In genomic region chr15:81372571-81372970, GRCh38 we compare ENCODE assay signal across 23 cellular contexts. TPM values are rescaled to one million over a fixed set of nuclear protein-coding genes. Genes with fewer than 3 reads are reported as not detected.
DNase-seq lines count a peak whose midpoint lies in the region; ATAC-seq and TF ChIP-seq lines count a peak whose summit lies in the region.
"Had no signal": no experiment of that assay in that cellular context is flagged by ENCODE, and none has a peak within 500 bp of the region (broad histone marks: within the 10 kb centered on the region; RNA-seq: fewer than 3 reads in every experiment).

No MANE protein-coding gene starts in this region.

- H3K27ac Mint-ChIP-seq in T-cell = no peak overlapping the region
- H3K27ac Mint-ChIP-seq: CD4-positive, alpha-beta T cell; CD8-positive, alpha-beta memory T cell; HFFc6 had no signal

- H3K27me3 Mint-ChIP-seq in T-cell = no peaks in the 10 kb centered on the region
- H3K27me3 Mint-ChIP-seq: CD4-positive, alpha-beta T cell had no signal

- H3K4me3 Mint-ChIP-seq in T-cell = no peak overlapping the region
- H3K4me3 Mint-ChIP-seq: CD14-positive monocyte; CD4-positive, alpha-beta T cell; CD8-positive, alpha-beta memory T cell; HFFc6 had no signal

- intact Hi-C loops in sigmoid colon (cut with DNase I) = no loop called here

- ATAC-seq in SK-N-SH treated with all-trans-retinoic acid at 6 μM for 48 hours (no peak), HG03039 (IDR thresholded peaks at IDR 0.05; ENCODE audit: unreplicated experiment) (no peak), T-cell (replicated peaks in 1 of 4) (no peak)
- ATAC-seq: A549, GM12878 had no signal

- H3K9me3 ChIP-seq in SK-N-SH (no peaks in the 10 kb centered on the region), hepatocyte (ENCODE audit: low read depth) (no peaks in the 10 kb centered on the region), trophoblast cell (ENCODE audit: insufficient read depth, low read depth, low read length) (no peaks in the 10 kb centered on the region), sigmoid colon (no peaks in the 10 kb centered on the region)
- H3K9me3 ChIP-seq: A549; BE2C; BLaER1 treated with 17β-estradiol and CSF1 and Interleukin-3, amounts not matched to agents 10 nM and 100 nM; HAP-1 had no signal

- no peaks in the 10 kb centered on the region for H3K9me2 ChIP-seq in SK-N-SH
- no peaks in the 10 kb centered on the region for H3K9me2 ChIP-seq in hepatocyte (replicated peaks; ENCODE audit: insufficient read depth)

- H3K4me1 Mint-ChIP-seq in T-cell = no peaks in the 10 kb centered on the region
- H3K4me1 Mint-ChIP-seq: CD14-positive monocyte; CD8-positive, alpha-beta memory T cell had no signal

- no peak overlapping the region for H2BK120ac ChIP-seq in trophoblast cell (ENCODE audit: insufficient read depth, low read length, poor library complexity)

- no peak overlapping the region for H4K91ac ChIP-seq in trophoblast cell (ENCODE audit: low read depth, low read length)

- no peak for DNase-seq in SK-N-SH
- DNase-seq in hepatocyte (ENCODE audit: low spot score) = no peak
- peak; percentile 86 to 94 for DNase-seq in trophoblast cell
- DNase-seq in T-cell = no peak
- no peak for DNase-seq in sigmoid colon
- DNase-seq: 8988T; ACHN; AML-193; BE2C; CD4-positive, alpha-beta T cell; CD8-positive, alpha-beta memory T cell; DMS 273 treated with DMSO at 0.1 percent for 48 hours; EL; GDM1; GOT3; HFFc6 had no signal

- peaks cover 4% of the 10 kb centered on the region for H3K36me3 Mint-ChIP-seq in T-cell
- H3K36me3 Mint-ChIP-seq: CD14-positive monocyte; CD8-positive, alpha-beta memory T cell had no signal

- H2BK5ac ChIP-seq in trophoblast cell (ENCODE audit: low read depth, low read length, poor library complexity) = no peak overlapping the region

- H3K36me3 ChIP-seq in SK-N-SH (replicated peaks in 1 of 2; ENCODE audit: control insufficient read depth in 1 of 2, insufficient read depth in 2 of 2, low read length in 1 of 2) (no peaks in the 10 kb centered on the region), hepatocyte (replicated peaks; ENCODE audit: insufficient read depth, low read depth) (no peaks in the 10 kb centered on the region), trophoblast cell (ENCODE audit: control insufficient read depth in 1 of 2, insufficient read depth in 2 of 2, low read length in 2 of 2) (no peaks in the 10 kb centered on the region), sigmoid colon (no peaks in the 10 kb centered on the region)
- H3K36me3 ChIP-seq: BE2C; BLaER1 treated with 17β-estradiol and CSF1 and Interleukin-3, amounts not matched to agents 10 nM and 100 nM; HAP-1 had no signal

- TF ChIP-seq RAD21 in SK-N-SH (IDR thresholded peaks at IDR 0.05; ENCODE audit: low read length) = no peak

- no peak overlapping the region for H3K18ac ChIP-seq in trophoblast cell (ENCODE audit: low read length)

- H4K20me1 ChIP-seq in SK-N-SH (ENCODE audit: insufficient read depth) (no peaks in the 10 kb centered on the region), hepatocyte (ENCODE audit: insufficient read depth, poor library complexity, severe bottlenecking) (no peaks in the 10 kb centered on the region)
- H4K20me1 ChIP-seq: BLaER1 treated with 17β-estradiol and CSF1 and Interleukin-3, amounts not matched to agents 10 nM and 100 nM had no signal

- no peak overlapping the region for H3K4ac ChIP-seq in trophoblast cell (ENCODE audit: low read depth, low read length)

- no peak overlapping the region for H2AK5ac ChIP-seq in trophoblast cell (ENCODE audit: low read length)

- WGBS in SK-N-SH (ENCODE audit: low lambda C conversion rate) = 52% methylated on average over 3 of the region's 3 CpGs
- WGBS in hepatocyte (ENCODE audit: low lambda C conversion rate, missing lambda C conversion rate) = 91% methylated on average over 3 of the region's 3 CpGs
- WGBS in trophoblast cell (ENCODE audit: extremely low coverage, insufficient coverage, insufficient read length) = no CpG with 5 or more reads among the region's 3 CpGs
- WGBS in sigmoid colon, 2 donors = 83 to 88% methylated on average over 3 of the region's 3 CpGs

- TF ChIP-seq EP300 in SK-N-SH (IDR thresholded peaks at IDR 0.05; ENCODE audit: borderline replicate concordance in 1 of 2, low read depth in 1 of 2, low read length in 1 of 2) (no peak), sigmoid colon (IDR thresholded peaks at IDR 0.05) (no peak)

- POLR2A ChIA-PET in SK-N-SH (lab: Yijun Ruan, JAX) = no interaction called here
- POLR2A ChIA-PET in T-cell (lab: Charles Lee) = no interaction called here

- no peak overlapping the region for H3K23ac ChIP-seq in trophoblast cell (ENCODE audit: low read length)

- H2AFZ ChIP-seq in SK-N-SH (ENCODE audit: low read depth) (no peak overlapping the region), hepatocyte (no peak overlapping the region), trophoblast cell (ENCODE audit: insufficient read depth, low read length, poor library complexity) (no peak overlapping the region)

- H3K4me2 ChIP-seq in SK-N-SH (no peak overlapping the region), hepatocyte (no peak overlapping the region), trophoblast cell (ENCODE audit: low read length) (no peak overlapping the region)
- H3K4me2 ChIP-seq: A549; BLaER1 treated with 17β-estradiol and CSF1 and Interleukin-3, amounts not matched to agents 10 nM and 100 nM had no signal

- H3K4me1 ChIP-seq in SK-N-SH (ENCODE audit: control insufficient read depth in 1 of 2, insufficient read depth in 2 of 2, low read depth in 1 of 2, low read length in 1 of 2) (peaks cover 0 to 2% of the 10 kb centered on the region in 2 experiments; a peak in 1 of 4 replicates), hepatocyte (ENCODE audit: insufficient read depth) (peaks cover 8% of the 10 kb centered on the region), trophoblast cell (ENCODE audit: control insufficient read depth in 1 of 2, insufficient read depth in 2 of 2, low read length in 2 of 2) (no peaks in the 10 kb centered on the region), sigmoid colon (no peaks in the 10 kb centered on the region)
- H3K4me1 ChIP-seq: A549, BE2C, HAP-1 had no signal

- CTCF ChIA-PET in SK-N-SH (lab: Yijun Ruan, JAX) (interaction anchor here (0.7 to 2.3 kb wide), 8 partner anchors 12 to 217 kb away, joined by 3 to 10 read pairs (median 4); no protein-coding TSS in a partner anchor), T-cell (lab: Charles Lee) (interaction anchor here in 1 of 2 donors (0.7 kb wide), 1 partner anchor 73 kb away, joined by 4 read pairs; no protein-coding TSS in a partner anchor)

- no peaks in the 10 kb centered on the region for H3K79me1 ChIP-seq in trophoblast cell (ENCODE audit: low read length)

- H3K79me2 ChIP-seq in SK-N-SH (ENCODE audit: insufficient read depth) (no peaks in the 10 kb centered on the region), hepatocyte (no peaks in the 10 kb centered on the region), trophoblast cell (ENCODE audit: control insufficient read depth, insufficient read depth, low read length, poor library complexity) (no peaks in the 10 kb centered on the region)

- H3K9me3 Mint-ChIP-seq in T-cell = no peaks in the 10 kb centered on the region
- H3K9me3 Mint-ChIP-seq: CD14-positive monocyte; CD4-positive, alpha-beta T cell; CD8-positive, alpha-beta memory T cell; HFFc6 had no signal

- H4K12ac ChIP-seq in trophoblast cell (ENCODE audit: low read depth, low read length) = no peak overlapping the region

- H3K27me3 ChIP-seq in SK-N-SH (ENCODE audit: insufficient read depth) = no peaks in the 10 kb centered on the region
- H3K27me3 ChIP-seq in hepatocyte = no peaks in the 10 kb centered on the region
- H3K27me3 ChIP-seq in trophoblast cell (ENCODE audit: insufficient read depth, low read length) = no peaks in the 10 kb centered on the region
- H3K27me3 ChIP-seq in sigmoid colon = no peaks in the 10 kb centered on the region
- H3K27me3 ChIP-seq: BLaER1 treated with 17β-estradiol and CSF1 and Interleukin-3, amounts not matched to agents 10 nM and 100 nM had no signal

- H3K14ac ChIP-seq in trophoblast cell (ENCODE audit: low read length) = no peak overlapping the region

- no peak for TF ChIP-seq CTCF in SK-N-SH (IDR thresholded peaks at IDR 0.05)
- no peak for TF ChIP-seq CTCF in hepatocyte (IDR thresholded peaks at IDR 0.05; ENCODE audit: poor library complexity)
- TF ChIP-seq CTCF in sigmoid colon (IDR thresholded peaks at IDR 0.05) = no peak

- no peak overlapping the region for H3K27ac ChIP-seq in SK-N-SH (ENCODE audit: low read depth in 2 of 2, low read length in 1 of 2)
- peak overlapping the region; percentile 17 for H3K27ac ChIP-seq in hepatocyte
- no peak overlapping the region for H3K27ac ChIP-seq in trophoblast cell (ENCODE audit: low read depth, low read length)
- H3K27ac ChIP-seq in sigmoid colon = no peak overlapping the region
- H3K27ac ChIP-seq: A549; BLaER1 treated with 17β-estradiol and CSF1 and Interleukin-3, amounts not matched to agents 10 nM and 100 nM had no signal

- TF ChIP-seq POLR2A in sigmoid colon (IDR thresholded peaks at IDR 0.05) = no peak

- no peak overlapping the region for H4K8ac ChIP-seq in trophoblast cell (ENCODE audit: low read depth, low read length)

- H2BK12ac ChIP-seq in trophoblast cell (ENCODE audit: low read length) = no peak overlapping the region

- H3K9ac ChIP-seq in SK-N-SH = no peak overlapping the region
- no peak overlapping the region for H3K9ac ChIP-seq in trophoblast cell (ENCODE audit: low read length)
- H3K9ac ChIP-seq: BLaER1 treated with 17β-estradiol and CSF1 and Interleukin-3, amounts not matched to agents 10 nM and 100 nM had no signal

- H3F3A ChIP-seq in SK-N-SH (replicated peaks; ENCODE audit: insufficient read depth) = no peaks in the 10 kb centered on the region

- H3K4me3 ChIP-seq in SK-N-SH (ENCODE audit: low read depth in 2 of 2, low read length in 1 of 2) (no peak overlapping the region), hepatocyte (no peak overlapping the region), trophoblast cell (ENCODE audit: low read depth, low read length) (no peak overlapping the region), sigmoid colon (no peak overlapping the region)
- H3K4me3 ChIP-seq: A549; BLaER1 treated with 17β-estradiol and CSF1 and Interleukin-3, amounts not matched to agents 10 nM and 100 nM; GM12878; HAP-1 had no signal

RNA-seq across cellular contexts. Expression of gene TMC3, which starts 1.4 kb away (rescaled TPM):
- polyA plus RNA-seq in SK-N-SH (2012; rRNA removed) = not detected in 2 replicates
- not detected in 2 replicates for polyA plus RNA-seq in SK-N-SH (2012; cell fraction: cytosol; rRNA removed)
- polyA plus RNA-seq in SK-N-SH (2012; cell fraction: nucleus; rRNA removed) = not detected in 2 replicates
- total RNA-seq in hepatocyte = 0.12 and 0.43 TPM in 2 replicates
- 0.19 TPM in 1 of 2 replicates, not detected in the other for polyA plus RNA-seq in hepatocyte
- 0.01 TPM in 1 of 2 replicates, not detected in the other for polyA plus RNA-seq in trophoblast cell (2013)
- total RNA-seq in T-cell = not detected
- under 1 TPM; 0.55 to 0.82 (median 0.70) TPM for total RNA-seq in sigmoid colon
- polyA plus RNA-seq in sigmoid colon = under 1 TPM in 1 of 3 donors, not detected in 2; 0.25 TPM
- total RNA-seq: CD4-positive, alpha-beta T cell; CD8-positive, alpha-beta memory T cell; GM12878; HFFc6 had no signal
- polyA plus RNA-seq: A549; CD14-positive monocyte; CD8-positive, alpha-beta memory T cell had no signal

RNA-seq across cellular contexts. Expression of gene STARD5, which starts 48.6 kb away (rescaled TPM):
- 1.6 and 3.2 TPM in 2 replicates for polyA plus RNA-seq in SK-N-SH (2012; rRNA removed)
- 1.0 and 1.4 TPM in 2 replicates for polyA plus RNA-seq in SK-N-SH (2012; cell fraction: cytosol; rRNA removed)
- 5.7 and 6.5 TPM in 2 replicates for polyA plus RNA-seq in SK-N-SH (2012; cell fraction: nucleus; rRNA removed)
- total RNA-seq in hepatocyte = 7.2 and 8.2 TPM in 2 replicates
- polyA plus RNA-seq in hepatocyte = 10.6 and 13.7 TPM in 2 replicates
- 2.6 and 2.7 TPM in 2 replicates for polyA plus RNA-seq in trophoblast cell (2013)
- total RNA-seq in T-cell = 1 to 10 TPM; 5.8 to 8.5 (median 7.3) TPM
- total RNA-seq in sigmoid colon = 1 to 10 TPM in 3 of 4 donors, under 1 TPM in 1; 0.66 to 6.4 (median 3.0) TPM
- polyA plus RNA-seq in sigmoid colon = 10 to 100 TPM; 21.2 to 26.1 (median 22.8) TPM

Comparison
In these comparisons a context has a peak if more than half of its experiments do, and no peak if none do; other contexts are left out.
1. DNase-seq: peak in trophoblast cell (2 of 2); none in SK-N-SH (single experiment), hepatocyte (single experiment), T-cell (0 of 34) and sigmoid colon (single experiment).